ENCODE assay signal across 22 cellular contexts in genomic region chr6:23320588-23320987, GRCh38.
DNase-seq lines count a peak whose midpoint lies in the region; ATAC-seq and TF ChIP-seq lines count a peak whose summit lies in the region.
"Had no signal": no experiment of that assay in that cellular context is flagged by ENCODE, and none has a peak within 500 bp of the region (broad histone marks: within the 10 kb centered on the region; RNA-seq: fewer than 3 reads in every experiment).

No MANE protein-coding gene starts in this region.

- H3K36me3 ChIP-seq in IMR-90 (ENCODE audit: control insufficient read depth, insufficient read depth, low read length): no peaks in the 10 kb centered on the region
- H3K36me3 ChIP-seq in adipocyte (ENCODE audit: control insufficient read depth, insufficient read depth, low read length, severe bottlenecking): no peaks in the 10 kb centered on the region
- H3K36me3 ChIP-seq in body of pancreas (replicated peaks in 1 of 2; ENCODE audit: insufficient read depth in 1 of 2, low read depth in 2 of 2): no peaks in the 10 kb centered on the region
- H3K36me3 ChIP-seq: BE2C; BLaER1 treated with 17β-estradiol and CSF1 and Interleukin-3, amounts not matched to agents 10 nM and 100 nM had no signal

- no peaks in the 10 kb centered on the region for H3K27me3 ChIP-seq in IMR-90 (ENCODE audit: control insufficient read depth, insufficient read depth, low read length)
- H3K27me3 ChIP-seq in adipocyte (replicated peaks; ENCODE audit: control insufficient read depth, insufficient read depth, low read length): no peaks in the 10 kb centered on the region
- no peaks in the 10 kb centered on the region for H3K27me3 ChIP-seq in body of pancreas
- H3K27me3 ChIP-seq: BE2C; BLaER1 treated with 17β-estradiol and CSF1 and Interleukin-3, amounts not matched to agents 10 nM and 100 nM had no signal

- H2BK120ac ChIP-seq in IMR-90 (ENCODE audit: low read depth, low read length): no peak overlapping the region

- H3K27ac ChIP-seq in IMR-90 (ENCODE audit: insufficient read depth, low read length) (no peak overlapping the region), body of pancreas (no peak overlapping the region)
- H3K27ac ChIP-seq: A549; BLaER1 treated with 17β-estradiol and CSF1 and Interleukin-3, amounts not matched to agents 10 nM and 100 nM had no signal

- POLR2A ChIA-PET in IMR-90 (lab: Charles Lee; ENCODE audit: unreplicated experiment): no interaction called here

- no peak overlapping the region for H4K5ac ChIP-seq in IMR-90 (ENCODE audit: low read depth, low read length)

- no peak overlapping the region for H3K56ac ChIP-seq in IMR-90 (ENCODE audit: extremely low read depth, insufficient read depth, low read length)

- WGBS in IMR-90 (ENCODE audit: extremely low coverage in 2 of 2, insufficient read length in 1 of 2), 2 experiments: no CpG with 5 or more reads among the region's 1 CpG
- 85 to 89% methylated on average over 1 of the region's 1 CpG for WGBS in body of pancreas, 2 donors

- no peak overlapping the region for H3K18ac ChIP-seq in IMR-90 (ENCODE audit: low read depth, low read length)

- DNase-seq in IMR-90 (no peak), adipocyte (ENCODE audit: low read depth) (peak; percentile 17), iris pigment epithelial cell (ENCODE audit: low read depth) (peak; percentile 4), body of pancreas (no peak)
- DNase-seq in activated naive CD4-positive, alpha-beta T cell treated with anti-CD3 and anti-CD28 coated beads, Interleukin-2, amount 50 U/mL, for 16 hours: no peak
- DNase-seq: 8988T; ACHN; AML-193; BE2C; CD4-positive, alpha-beta T cell; CD8-positive, alpha-beta memory T cell; DMS 273 treated with DMSO at 0.1 percent for 48 hours; DMS79; EL; GDM1; H9 had no signal

- no peak overlapping the region for H2BK5ac ChIP-seq in IMR-90 (ENCODE audit: low read depth, low read length, poor library complexity, severe bottlenecking)

- in situ Hi-C loops in IMR-90 (cut with MboI; ENCODE audit: low sequenced_read_pairs): no loop called here

- H3K4me1 ChIP-seq in IMR-90 (ENCODE audit: control insufficient read depth, insufficient read depth, low read length) (no peaks in the 10 kb centered on the region), adipocyte (ENCODE audit: control insufficient read depth, insufficient read depth, low read length) (no peaks in the 10 kb centered on the region), body of pancreas (no peaks in the 10 kb centered on the region)
- H3K4me1 ChIP-seq: A549; BLaER1 treated with 17β-estradiol and CSF1 and Interleukin-3, amounts not matched to agents 10 nM and 100 nM had no signal

- H4K8ac ChIP-seq in IMR-90 (ENCODE audit: low read depth in 2 of 2, low read length in 2 of 2): no peak overlapping the region

- no peaks in the 10 kb centered on the region for H3K79me1 ChIP-seq in IMR-90 (ENCODE audit: low read depth in 1 of 2, low read length in 2 of 2)

- H2AK9ac ChIP-seq in IMR-90 (replicated peaks; ENCODE audit: low read depth, low read length, poor library complexity): no peak overlapping the region

- no peaks in the 10 kb centered on the region; the same call in 1 of the 2 replicates for H3K9me1 ChIP-seq in IMR-90 (ENCODE audit: insufficient read depth, low read length)

- H3K4ac ChIP-seq in IMR-90 (ENCODE audit: low read depth, low read length): no peak overlapping the region

- no peak overlapping the region for H2BK20ac ChIP-seq in IMR-90 (ENCODE audit: low read depth, low read length)

- no peak overlapping the region for H4K91ac ChIP-seq in IMR-90 (ENCODE audit: insufficient read depth, low read depth, low read length)

- no peak overlapping the region for H3K23ac ChIP-seq in IMR-90 (ENCODE audit: low read depth, low read length)

- CTCF ChIA-PET in IMR-90 (lab: Yijun Ruan, JAX): no interaction called here

- H2BK15ac ChIP-seq in IMR-90 (ENCODE audit: low read depth, low read length): no peak overlapping the region

- no TSS peak for BruUV-seq in IMR-90 (replicated peaks; lab: Mats Ljungman, UMichigan)

- H2AFZ ChIP-seq in IMR-90 (replicated peaks; ENCODE audit: low read length, poor library complexity): no peak overlapping the region
- H2AFZ ChIP-seq: GM23338 had no signal

- TF ChIP-seq RAD21 in IMR-90 (IDR thresholded peaks at IDR 0.05; ENCODE audit: low read length): no peak

- intact Hi-C loops in IMR-90 (cut with micrococcal nuclease): no loop called here
- intact Hi-C loops in body of pancreas (cut with DNase I): no loop called here

- H4K20me1 ChIP-seq in IMR-90 (ENCODE audit: insufficient read depth, low read length): no peaks in the 10 kb centered on the region
- H4K20me1 ChIP-seq: BLaER1 treated with 17β-estradiol and CSF1 and Interleukin-3, amounts not matched to agents 10 nM and 100 nM had no signal

- TF ChIP-seq POLR2A in IMR-90 (IDR thresholded peaks at IDR 0.05; ENCODE audit: low read depth, low read length) (no peak), body of pancreas (IDR thresholded peaks at IDR 0.05) (no peak)

- H3K9ac ChIP-seq in IMR-90 (ENCODE audit: low read depth, low read length): no peak overlapping the region
- H3K9ac ChIP-seq in adipocyte (ENCODE audit: low read length): no peak overlapping the region
- H3K9ac ChIP-seq: BLaER1 treated with 17β-estradiol and CSF1 and Interleukin-3, amounts not matched to agents 10 nM and 100 nM had no signal

- H3K14ac ChIP-seq in IMR-90 (replicated peaks; ENCODE audit: low read depth, low read length): no peak overlapping the region

- ATAC-seq in IMR-90 (ENCODE audit: low read depth) (no peak), GM19467 (IDR thresholded peaks at IDR 0.05; ENCODE audit: unreplicated experiment) (no peak), body of pancreas (no peak)
- ATAC-seq: A549, GM12878, GM23338, HCT116 had no signal

- no peak overlapping the region for H2AK5ac ChIP-seq in IMR-90 (ENCODE audit: low read depth, low read length)

- H3K4me2 ChIP-seq in IMR-90 (ENCODE audit: low read depth, low read length): no peak overlapping the region
- H3K4me2 ChIP-seq: A549; BLaER1 treated with 17β-estradiol and CSF1 and Interleukin-3, amounts not matched to agents 10 nM and 100 nM; GM23338 had no signal

- H3K4me3 ChIP-seq in IMR-90 (ENCODE audit: insufficient read depth, low read depth, low read length) (no peak overlapping the region), adipocyte (ENCODE audit: low read length) (no peak overlapping the region), body of pancreas (no peak overlapping the region)
- H3K4me3 ChIP-seq: A549; BLaER1 treated with 17β-estradiol and CSF1 and Interleukin-3, amounts not matched to agents 10 nM and 100 nM; GM12878; GM23338 had no signal

- dilution Hi-C loops in IMR-90 (cut with HindIII; ENCODE audit: low sequenced_read_pairs, unreplicated experiment): no loop called here

- TF ChIP-seq CTCF in IMR-90 (conservative IDR thresholded peaks at IDR 0.05; ENCODE audit: low read depth, low read length): no peak
- no peak for TF ChIP-seq CTCF in body of pancreas (IDR thresholded peaks at IDR 0.05)

- H3K9me3 ChIP-seq in IMR-90 (ENCODE audit: control insufficient read depth, insufficient read depth, low read length) (no peaks in the 10 kb centered on the region), adipocyte (ENCODE audit: control insufficient read depth, low read length) (no peaks in the 10 kb centered on the region), body of pancreas (no peaks in the 10 kb centered on the region)
- H3K9me3 ChIP-seq: A549, BE2C had no signal

TF ChIP-seq in IMR-90, 13 proteins besides CTCF, POLR2A, EP300 and RAD21:
- TF ChIP-seq, protein P1, sequence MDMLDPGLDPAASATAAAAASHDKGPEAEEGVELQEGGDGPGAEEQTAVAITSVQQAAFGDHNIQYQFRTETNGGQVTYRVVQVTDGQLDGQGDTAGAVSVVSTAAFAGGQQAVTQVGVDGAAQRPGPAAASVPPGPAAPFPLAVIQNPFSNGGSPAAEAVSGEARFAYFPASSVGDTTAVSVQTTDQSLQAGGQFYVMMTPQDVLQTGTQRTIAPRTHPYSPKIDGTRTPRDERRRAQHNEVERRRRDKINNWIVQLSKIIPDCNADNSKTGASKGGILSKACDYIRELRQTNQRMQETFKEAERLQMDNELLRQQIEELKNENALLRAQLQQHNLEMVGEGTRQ (IDR thresholded peaks at IDR 0.05; ENCODE audit: low read depth, low read length): no peak
- no peak for TF ChIP-seq MAZ (IDR thresholded peaks at IDR 0.05; ENCODE audit: borderline replicate concordance, low read depth, low read length)
- TF ChIP-seq CEBPB (IDR thresholded peaks at IDR 0.05; ENCODE audit: low read depth, low read length): peak; percentile 73
- no peak for TF ChIP-seq RFX5 (IDR thresholded peaks at IDR 0.05; ENCODE audit: low read depth, low read length)

Comparison
In these comparisons a context has a peak if more than half of its experiments do, and no peak if none do; other contexts are left out.
1. DNase-seq: peak in adipocyte (single experiment) and iris pigment epithelial cell (single experiment); none in IMR-90 (single experiment), body of pancreas (0 of 4) and activated naive CD4-positive, alpha-beta T cell treated with anti-CD3 and anti-CD28 coated beads, Interleukin-2, amount 50 U/mL, for 16 hours (single experiment).